ENCODE assay signal across 22 cellular contexts in the genomic region with DNA sequence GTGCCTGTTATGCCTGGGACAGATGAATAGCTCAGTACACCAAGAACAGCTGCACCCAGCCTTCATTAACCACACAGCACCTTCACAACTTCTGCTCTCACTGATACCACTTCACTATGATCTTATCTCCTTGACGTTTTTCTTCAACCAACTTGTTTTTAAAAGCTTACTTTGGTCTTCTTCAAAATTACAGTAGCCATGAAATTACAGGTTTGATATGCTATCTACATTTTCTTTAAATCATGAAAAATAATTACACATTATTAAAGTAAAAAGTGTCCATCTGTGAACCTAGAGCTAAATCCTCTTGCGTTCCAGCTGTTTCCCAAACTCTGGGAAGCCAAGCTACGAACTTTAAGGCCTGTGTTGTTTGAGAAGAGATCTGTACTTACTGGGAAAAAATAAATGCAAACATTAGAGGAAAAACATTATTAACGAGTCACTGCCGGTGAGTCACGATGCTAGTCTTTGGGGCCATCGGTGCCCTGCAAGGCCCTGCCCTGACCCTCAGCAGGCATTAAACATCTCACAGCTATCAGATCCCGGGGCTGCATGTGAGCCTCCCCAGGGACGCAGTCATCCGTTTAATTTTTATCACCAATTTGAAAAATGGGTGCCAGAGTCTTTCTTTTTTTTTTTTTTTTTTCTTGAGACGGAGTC. TPM values are rescaled to one million over a fixed set of nuclear protein-coding genes. Genes with fewer than 3 reads are reported as not detected.
DNase-seq lines count a peak whose midpoint lies in the region; ATAC-seq, FAIRE-seq and TF ChIP-seq lines count a peak whose summit lies in the region.
"Had no signal": no experiment of that assay in that cellular context is flagged by ENCODE, and none has a peak within 500 bp of the region (broad histone marks: within the 10 kb centered on the region; RNA-seq: fewer than 3 reads in every experiment).

No MANE protein-coding gene starts in this region.

- no peak overlapping the region for H2BK5ac ChIP-seq in mesenchymal stem cell (ENCODE audit: low read depth, low read length, poor library complexity, severe bottlenecking)

- H3K27me3 Mint-ChIP-seq in astrocyte (ENCODE audit: low read depth, unreplicated experiment): no peaks in the 10 kb centered on the region
- H3K27me3 Mint-ChIP-seq in natural killer cell treated with Interleukin-12 subunit alpha and Interleukin-12 subunit beta and Interleukin-15 and Interleukin-18, amount 100 ng/mL, for 72 hours: no peaks in the 10 kb centered on the region
- H3K27me3 Mint-ChIP-seq: memory B cell had no signal

- WGBS in mesenchymal stem cell: 29% methylated on average over 10 of the region's 11 CpGs

- no peaks in the 10 kb centered on the region for H3K9me3 Mint-ChIP-seq in astrocyte (ENCODE audit: unreplicated experiment)
- no peaks in the 10 kb centered on the region for H3K9me3 Mint-ChIP-seq in natural killer cell treated with Interleukin-12 subunit alpha and Interleukin-12 subunit beta and Interleukin-15 and Interleukin-18, amount 100 ng/mL, for 72 hours
- H3K9me3 Mint-ChIP-seq: memory B cell; stimulated activated effector memory CD8-positive, alpha-beta T cell treated with anti-CD3 and anti-CD28 coated beads, Interleukin-12 subunit alpha, Interleukin-12 subunit beta, amount 100 ng/mL, for 72 hours had no signal

- no peaks in the 10 kb centered on the region for H3K27me3 ChIP-seq in astrocyte (ENCODE audit: insufficient read depth, low read length)
- no peaks in the 10 kb centered on the region for H3K27me3 ChIP-seq in mesenchymal stem cell (ENCODE audit: control insufficient read depth in 1 of 2, insufficient read depth in 1 of 2, low read length in 2 of 2)
- H3K27me3 ChIP-seq: body of pancreas, gastroesophageal sphincter, neutrophil had no signal

- peaks cover 7% of the 10 kb centered on the region for H3K79me1 ChIP-seq in mesenchymal stem cell (replicated peaks; ENCODE audit: low read length, poor library complexity, severe bottlenecking)

- in situ Hi-C loops in KBM-7 (cut with MboI; ENCODE audit: low pct_unique_long_range_greater_than_20kb, low sequenced_read_pairs): no loop called here

- H2AFZ ChIP-seq in astrocyte (ENCODE audit: low read depth, low read length) (no peak overlapping the region), mesenchymal stem cell (ENCODE audit: low read depth, low read length) (no peak overlapping the region)

- H3K36me3 ChIP-seq in astrocyte (ENCODE audit: insufficient read depth, low read length) (no peaks in the 10 kb centered on the region), mesenchymal stem cell (ENCODE audit: control insufficient read depth in 1 of 2, insufficient read depth in 2 of 2, low read depth in 1 of 2, low read length in 2 of 2) (peaks cover 8 to 48% of the 10 kb centered on the region in 2 experiments)
- H3K36me3 ChIP-seq: neutrophil had no signal

- H2AK5ac ChIP-seq in mesenchymal stem cell (ENCODE audit: low read length, severe bottlenecking): no peak overlapping the region

- no peak for TF ChIP-seq CTCF in astrocyte (IDR thresholded peaks at IDR 0.05; ENCODE audit: insufficient read depth, low read depth, low read length)

- DNase-seq in COLO829 (ENCODE audit: low spot score): peak; percentile 7
- peak; percentile 4 for DNase-seq in KBM-7
- no peak for DNase-seq in astrocyte (ENCODE audit: low read depth)
- DNase-seq in mesenchymal stem cell: peak; percentile 63
- DNase-seq in natural killer cell treated with Interleukin-12 subunit alpha and Interleukin-12 subunit beta and Interleukin-15 and Interleukin-18, amount 100 ng/mL, for 72 hours (ENCODE audit: low spot score): no peak
- DNase-seq in central memory CD4-positive, alpha-beta T cell: no peak
- no peak for DNase-seq in activated gamma-delta T cell (lab: John Stamatoyannopoulos, UW)
- DNase-seq: activated effector memory CD4-positive, alpha-beta T cell treated with anti-CD3 and anti-CD28 coated beads, Interleukin-2, amount 50 U/mL, for 16 hours; body of pancreas; DMS53; GOT3; Karpas-422; NCI-H2081; NCI-H526 treated with DMSO at 0.1 percent for 48 hours; trophoblast cell; WERI-Rb-1 had no signal

- H3K9me3 ChIP-seq in astrocyte (ENCODE audit: insufficient read depth, low read depth, low read length): no peaks in the 10 kb centered on the region
- no peaks in the 10 kb centered on the region for H3K9me3 ChIP-seq in mesenchymal stem cell (ENCODE audit: control insufficient read depth, low read length)
- H3K9me3 ChIP-seq: body of pancreas, gastroesophageal sphincter, neutrophil had no signal

- H3K4ac ChIP-seq in mesenchymal stem cell (ENCODE audit: low read depth in 1 of 2, low read length in 2 of 2): no peak overlapping the region

- ATAC-seq in GM21825 (IDR thresholded peaks at IDR 0.05; ENCODE audit: unreplicated experiment): no peak
- ATAC-seq in natural killer cell treated with Interleukin-12 subunit alpha and Interleukin-12 subunit beta and Interleukin-15 and Interleukin-18, amount 100 ng/mL, for 72 hours: no peak
- ATAC-seq: body of pancreas; gastroesophageal sphincter; sciatic nerve; stimulated activated effector memory CD8-positive, alpha-beta T cell treated with anti-CD3 and anti-CD28 coated beads, Interleukin-12 subunit alpha, Interleukin-12 subunit beta, amount 100 ng/mL, for 72 hours had no signal

- peaks cover 4% of the 10 kb centered on the region for H3K4me1 ChIP-seq in astrocyte (ENCODE audit: insufficient read depth, low read length)
- peaks cover 5% of the 10 kb centered on the region for H3K4me1 ChIP-seq in mesenchymal stem cell (ENCODE audit: control insufficient read depth, insufficient read depth, low read depth, low read length)
- H3K4me1 ChIP-seq: body of pancreas, gastroesophageal sphincter had no signal

- no peak overlapping the region for H3K9ac ChIP-seq in astrocyte (ENCODE audit: low read length)
- peak overlapping the region; percentile 13 for H3K9ac ChIP-seq in mesenchymal stem cell (ENCODE audit: low read length)

- H3K36me3 Mint-ChIP-seq in astrocyte (ENCODE audit: low read depth, unreplicated experiment): peaks cover 20% of the 10 kb centered on the region
- H3K36me3 Mint-ChIP-seq in natural killer cell treated with Interleukin-12 subunit alpha and Interleukin-12 subunit beta and Interleukin-15 and Interleukin-18, amount 100 ng/mL, for 72 hours: no peaks in the 10 kb centered on the region
- H3K36me3 Mint-ChIP-seq: memory B cell had no signal

- no peak overlapping the region for H3K18ac ChIP-seq in mesenchymal stem cell (ENCODE audit: low read depth in 1 of 2, low read length in 2 of 2)

- no peak overlapping the region for H3K4me3 Mint-ChIP-seq in astrocyte (ENCODE audit: unreplicated experiment)
- no peak overlapping the region for H3K4me3 Mint-ChIP-seq in natural killer cell treated with Interleukin-12 subunit alpha and Interleukin-12 subunit beta and Interleukin-15 and Interleukin-18, amount 100 ng/mL, for 72 hours
- H3K4me3 Mint-ChIP-seq: memory B cell; stimulated activated effector memory CD8-positive, alpha-beta T cell treated with anti-CD3 and anti-CD28 coated beads, Interleukin-12 subunit alpha, Interleukin-12 subunit beta, amount 100 ng/mL, for 72 hours had no signal

- H3K27ac Mint-ChIP-seq in astrocyte (ENCODE audit: unreplicated experiment): peak overlapping the region; percentile 27
- H3K27ac Mint-ChIP-seq in natural killer cell treated with Interleukin-12 subunit alpha and Interleukin-12 subunit beta and Interleukin-15 and Interleukin-18, amount 100 ng/mL, for 72 hours: no peak overlapping the region
- H3K27ac Mint-ChIP-seq: memory B cell; stimulated activated effector memory CD8-positive, alpha-beta T cell treated with anti-CD3 and anti-CD28 coated beads, Interleukin-12 subunit alpha, Interleukin-12 subunit beta, amount 100 ng/mL, for 72 hours had no signal

- no peak for FAIRE-seq in astrocyte (lab: Jason Lieb, UNC)

- H2BK12ac ChIP-seq in mesenchymal stem cell (ENCODE audit: low read length in 2 of 2): no peak overlapping the region

- H3K27ac ChIP-seq in astrocyte (ENCODE audit: low read depth, low read length): no peak overlapping the region
- no peak overlapping the region for H3K27ac ChIP-seq in mesenchymal stem cell (ENCODE audit: low read length, poor library complexity, severe bottlenecking)
- H3K27ac ChIP-seq: body of pancreas, gastroesophageal sphincter, neutrophil, WERI-Rb-1 had no signal

- H3K23ac ChIP-seq in mesenchymal stem cell (ENCODE audit: low read length in 2 of 2): no peak overlapping the region

- H3K4me3 ChIP-seq in astrocyte (ENCODE audit: insufficient read depth, low read depth, low read length) (no peak overlapping the region), mesenchymal stem cell (ENCODE audit: insufficient read depth in 1 of 2, low read depth in 1 of 2, low read length in 2 of 2) (no peak overlapping the region)
- H3K4me3 ChIP-seq: body of pancreas, gastroesophageal sphincter had no signal

- peaks cover 9% of the 10 kb centered on the region for H3K4me1 Mint-ChIP-seq in astrocyte (ENCODE audit: low read depth, unreplicated experiment)
- peaks cover 0 to 2% of the 10 kb centered on the region in 2 donors for H3K4me1 Mint-ChIP-seq in natural killer cell treated with Interleukin-12 subunit alpha and Interleukin-12 subunit beta and Interleukin-15 and Interleukin-18, amount 100 ng/mL, for 72 hours (ENCODE audit: low read depth in 2 of 2)
- H3K4me1 Mint-ChIP-seq: memory B cell; stimulated activated effector memory CD8-positive, alpha-beta T cell treated with anti-CD3 and anti-CD28 coated beads, Interleukin-12 subunit alpha, Interleukin-12 subunit beta, amount 100 ng/mL, for 72 hours had no signal

- H3K14ac ChIP-seq in mesenchymal stem cell (ENCODE audit: low read length in 2 of 2): no peak overlapping the region

- H3K4me2 ChIP-seq in astrocyte (ENCODE audit: low read length) (no peak overlapping the region), mesenchymal stem cell (ENCODE audit: low read length, poor library complexity, severe bottlenecking) (no peak overlapping the region)

- H4K8ac ChIP-seq in mesenchymal stem cell (ENCODE audit: low read length): no peak overlapping the region

- H4K20me1 ChIP-seq in astrocyte (ENCODE audit: insufficient read depth, low read length): peaks cover 8% of the 10 kb centered on the region

- H3K79me2 ChIP-seq in astrocyte (ENCODE audit: insufficient read depth, low read length): no peaks in the 10 kb centered on the region

- no peak overlapping the region for H2BK120ac ChIP-seq in mesenchymal stem cell (ENCODE audit: low read depth, low read length)

- no peak overlapping the region for H4K91ac ChIP-seq in mesenchymal stem cell (ENCODE audit: low read length)

- H2BK15ac ChIP-seq in mesenchymal stem cell (ENCODE audit: low read depth, poor library complexity, severe bottlenecking): no peak overlapping the region

RNA-seq across cellular contexts. Expression of gene GPR153, which starts 56.3 kb away (rescaled TPM):
- 3.0 and 3.7 TPM in 2 replicates for total RNA-seq in astrocyte
- 4.9 TPM for polyA plus RNA-seq in mesenchymal stem cell (2013, experiment 1 of 2)
- 5.1 TPM for polyA plus RNA-seq in mesenchymal stem cell (2013, experiment 2 of 2)
- total RNA-seq in natural killer cell treated with Interleukin-12 subunit alpha and Interleukin-12 subunit beta and Interleukin-15 and Interleukin-18, amount 100 ng/mL, for 72 hours: 1 to 10 TPM; 4.6 to 5.6 TPM

Comparison
In these comparisons a context has a peak if more than half of its experiments do, and no peak if none do; other contexts are left out.
1. DNase-seq: peak in COLO829 (single experiment), KBM-7 (single experiment) and mesenchymal stem cell (single experiment); none in astrocyte (single experiment), natural killer cell treated with Interleukin-12 subunit alpha and Interleukin-12 subunit beta and Interleukin-15 and Interleukin-18, amount 100 ng/mL, for 72 hours (single experiment), central memory CD4-positive, alpha-beta T cell (single experiment) and activated gamma-delta T cell (single experiment).